27 cellular contexts compared by ENCODE assay signal in the genomic region with DNA sequence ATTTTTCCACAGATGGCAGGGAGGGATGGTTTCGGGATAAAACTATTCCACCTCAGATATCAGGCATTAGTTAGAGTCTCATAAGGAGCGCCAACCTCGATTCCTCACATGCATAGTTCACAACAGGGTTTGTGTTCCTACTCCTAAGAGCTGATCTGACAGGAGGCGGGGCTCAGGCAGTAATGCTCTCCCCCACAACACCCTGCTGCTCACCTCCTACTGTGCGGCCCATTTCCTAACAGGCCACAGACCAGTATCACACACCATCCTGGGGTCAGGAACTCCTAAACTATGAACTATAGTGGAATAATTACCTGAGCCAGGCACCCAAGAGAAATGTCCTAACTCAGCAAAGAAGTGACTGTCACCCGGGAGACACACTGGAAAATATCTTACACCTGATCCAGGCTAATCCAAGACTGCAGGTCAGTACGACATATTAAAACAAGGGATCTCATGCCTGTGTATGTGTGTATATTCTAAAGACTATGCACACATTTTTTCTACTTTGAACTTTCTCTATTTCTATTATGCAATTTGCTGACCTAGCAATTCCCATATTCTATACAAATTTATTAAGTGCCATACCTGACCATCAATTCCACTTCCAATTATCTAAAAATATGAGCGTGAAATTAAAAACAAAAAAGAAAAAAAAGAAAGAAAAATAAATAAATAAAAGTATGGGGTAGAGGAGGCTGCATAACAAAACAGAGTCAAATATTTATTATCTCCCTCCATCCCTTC. TPM values are rescaled to one million over a fixed set of nuclear protein-coding genes. Genes with fewer than 3 reads are reported as not detected.
DNase-seq lines count a peak whose midpoint lies in the region; ATAC-seq, FAIRE-seq and TF ChIP-seq lines count a peak whose summit lies in the region.
"Had no signal": no experiment of that assay in that cellular context is flagged by ENCODE, and none has a peak within 500 bp of the region (broad histone marks: within the 10 kb centered on the region; RNA-seq: fewer than 3 reads in every experiment).

No MANE protein-coding gene starts in this region.

- H3K23ac ChIP-seq in IMR-90 (ENCODE audit: low read depth, low read length) (0 out of 2 replicates have a peak overlapping the region, but pooled peaks have one; percentile 29), trophoblast cell (ENCODE audit: low read length) (no peak overlapping the region)

- H3K4me2 ChIP-seq in IMR-90 (ENCODE audit: low read depth, low read length) (no peak overlapping the region), K562 (ENCODE audit: insufficient read depth, low read length) (peak overlapping the region; percentile 0; the same call in 1 of the 2 replicates), trophoblast cell (ENCODE audit: low read length) (no peak overlapping the region)

- TF ChIP-seq POLR2A in IMR-90 (IDR thresholded peaks at IDR 0.05; ENCODE audit: low read depth, low read length) (no peak), K562 (conservative IDR thresholded peaks at IDR 0.05) (no peak), gastroesophageal sphincter (IDR thresholded peaks at IDR 0.05) (no peak)

- H3K27ac ChIP-seq in IMR-90 (ENCODE audit: insufficient read depth, low read length) (no peak overlapping the region), K562 (ENCODE audit: extremely low read depth, low read depth, low read length) (no peak overlapping the region; the same call in 2 of the 3 replicates), trophoblast cell (ENCODE audit: low read depth, low read length) (no peak overlapping the region), gastroesophageal sphincter (no peak overlapping the region)
- H3K27ac ChIP-seq: BLaER1 treated with 17β-estradiol and CSF1 and Interleukin-3, amounts not matched to agents 10 nM and 100 nM; pancreas; SK-N-MC had no signal

- H3K79me2 ChIP-seq in K562 (ENCODE audit: control insufficient read depth, insufficient read depth, low read length) (peaks cover 98% of the 10 kb centered on the region), trophoblast cell (ENCODE audit: control insufficient read depth, insufficient read depth, low read length, poor library complexity) (peaks cover 21% of the 10 kb centered on the region)

- no peak overlapping the region for H2BK12ac ChIP-seq in trophoblast cell (ENCODE audit: low read length)

- no peak overlapping the region for H2AFZ ChIP-seq in IMR-90 (replicated peaks; ENCODE audit: low read length, poor library complexity)
- H2AFZ ChIP-seq in K562 (ENCODE audit: low read depth, low read length) = no peak overlapping the region
- H2AFZ ChIP-seq in trophoblast cell (ENCODE audit: insufficient read depth, low read length, poor library complexity) = no peak overlapping the region

- TF ChIP-seq CTCF in IMR-90 (conservative IDR thresholded peaks at IDR 0.05; ENCODE audit: low read depth, low read length) (no peak), K562 (IDR thresholded peaks at IDR 0.05 in 2 of 3, conservative IDR thresholded peaks at IDR 0.05 in 1 of 3; ENCODE audit: insufficient read depth in 2 of 3, low read depth in 1 of 3, low read length in 3 of 3) (no peak), gastroesophageal sphincter (IDR thresholded peaks at IDR 0.05) (no peak)

- no peak overlapping the region for H3K4me3 ChIP-seq in IMR-90 (ENCODE audit: insufficient read depth, low read depth, low read length)
- no peak overlapping the region for H3K4me3 ChIP-seq in K562
- H3K4me3 ChIP-seq in trophoblast cell (ENCODE audit: low read depth, low read length) = no peak overlapping the region
- no peak overlapping the region for H3K4me3 ChIP-seq in gastroesophageal sphincter
- H3K4me3 ChIP-seq: BLaER1 treated with 17β-estradiol and CSF1 and Interleukin-3, amounts not matched to agents 10 nM and 100 nM; pancreas; SK-N-MC had no signal

- H3K14ac ChIP-seq in IMR-90 (replicated peaks; ENCODE audit: low read depth, low read length) (no peak overlapping the region), trophoblast cell (ENCODE audit: low read length) (no peak overlapping the region)

- no peak for DNase-seq in activated T-cell treated with anti-CD3 and anti-CD28 coated beads, Interleukin-2, amount 50 U/mL, for 72 hours
- DNase-seq in activated T-cell treated with anti-CD3 and anti-CD28 coated beads for 4 hours = no peak
- DNase-seq in IMR-90 = no peak
- peak in 2 of 4 experiments; percentile 21 to 50 for DNase-seq in K562 (ENCODE audit: extremely low read depth in 1 of 4, low spot score in 3 of 4)
- DNase-seq in trophoblast cell = no peak
- DNase-seq in SIG-M5 treated with dmso at 0.1 percent for 504 hours (lab: John Stamatoyannopoulos, UW; ENCODE audit: unreplicated experiment) = no peak
- DNase-seq in NOMO-1 (lab: John Stamatoyannopoulos, UW; ENCODE audit: unreplicated experiment in 2 of 2) = no peak
- DNase-seq: ACHN; activated B cell treated with CpG ODN at 0.5 μM for 24 hours; activated effector memory CD4-positive, alpha-beta T cell treated with Interleukin-2 at 50 U/mL for 16 hours; Karpas-422; left cardiac atrium; mesenchymal stem cell; natural killer cell; NCI-H1048; NCI-H187; NCI-H526 treated with DMSO at 0.1 percent for 48 hours; pancreas; right cardiac atrium; RPMI8226 had no signal

- no peak for TF ChIP-seq EP300 in K562 (IDR thresholded peaks at IDR 0.05; ENCODE audit: low read length)
- no peak for TF ChIP-seq EP300 in gastroesophageal sphincter (IDR thresholded peaks at IDR 0.05)

- H3K56ac ChIP-seq in IMR-90 (ENCODE audit: extremely low read depth, insufficient read depth, low read length) = no peak overlapping the region

- peak overlapping the region in 1 of 2 donors; percentile 27 for H3K4me3 Mint-ChIP-seq in activated T-cell treated with anti-CD3 and anti-CD28 coated beads, Interleukin-2, amount 50 U/mL, for 72 hours
- H3K4me3 Mint-ChIP-seq: activated B cell treated with CpG ODN at 0.5 μM for 24 hours; dendritic cell treated with granulocyte-macrophage colony-stimulating factor and Interleukin-4, amounts not matched to agents 40 ng/mL and 50 ng/mL, for 4 days; natural killer cell; T-helper 2 cell treated with Interferon-gamma antibody and Interleukin-4, amounts not matched to agents 5 μg/mL and 100 μg/mL, for 36 hours had no signal

- no peak overlapping the region for H4K12ac ChIP-seq in trophoblast cell (ENCODE audit: low read depth, low read length)

- H3K9me1 ChIP-seq in IMR-90 (ENCODE audit: insufficient read depth, low read length) (peaks cover 16% of the 10 kb centered on the region), K562 (ENCODE audit: control insufficient read depth, insufficient read depth, low read length) (no peaks in the 10 kb centered on the region)

- H2AK9ac ChIP-seq in IMR-90 (replicated peaks; ENCODE audit: low read depth, low read length, poor library complexity) = no peak overlapping the region

- CTCF ChIA-PET in IMR-90 (lab: Yijun Ruan, JAX) = no interaction called here
- CTCF ChIA-PET in K562 (lab: Yijun Ruan, JAX; ENCODE audit: low intra/inter-chr PET ratio) = no interaction called here

- H3K18ac ChIP-seq in IMR-90 (ENCODE audit: low read depth, low read length) (no peak overlapping the region), trophoblast cell (ENCODE audit: low read length) (no peak overlapping the region)

- H3K79me1 ChIP-seq in IMR-90 (ENCODE audit: low read depth in 1 of 2, low read length in 2 of 2) = peaks cover 6 to 39% of the 10 kb centered on the region in 2 experiments
- H3K79me1 ChIP-seq in trophoblast cell (ENCODE audit: low read length) = peaks cover 9% of the 10 kb centered on the region

- H4K5ac ChIP-seq in IMR-90 (ENCODE audit: low read depth, low read length) = no peak overlapping the region

- H2BK120ac ChIP-seq in IMR-90 (ENCODE audit: low read depth, low read length) (no peak overlapping the region), trophoblast cell (ENCODE audit: insufficient read depth, low read length, poor library complexity) (no peak overlapping the region)

- BruUV-seq in IMR-90 (replicated peaks; lab: Mats Ljungman, UMichigan) = no TSS peak
- BruUV-seq in K562 (replicated peaks; lab: Mats Ljungman, UMichigan) = no TSS peak

- no peaks in the 10 kb centered on the region for H3K27me3 ChIP-seq in IMR-90 (ENCODE audit: control insufficient read depth, insufficient read depth, low read length)
- H3K27me3 ChIP-seq in K562 (ENCODE audit: control insufficient read depth in 2 of 2, insufficient read depth in 2 of 2, low read length in 2 of 2) = no peaks in the 10 kb centered on the region
- H3K27me3 ChIP-seq in trophoblast cell (ENCODE audit: insufficient read depth, low read length) = no peaks in the 10 kb centered on the region
- H3K27me3 ChIP-seq in gastroesophageal sphincter = no peaks in the 10 kb centered on the region
- H3K27me3 ChIP-seq: BLaER1 treated with 17β-estradiol and CSF1 and Interleukin-3, amounts not matched to agents 10 nM and 100 nM; pancreas had no signal

- H4K91ac ChIP-seq in IMR-90 (ENCODE audit: insufficient read depth, low read depth, low read length) (no peak overlapping the region), trophoblast cell (ENCODE audit: low read depth, low read length) (no peak overlapping the region)

- H3K4me1 ChIP-seq in IMR-90 (ENCODE audit: control insufficient read depth, insufficient read depth, low read length) (peaks cover 13% of the 10 kb centered on the region), K562 (replicated peaks in 1 of 2; ENCODE audit: control insufficient read depth in 2 of 2, insufficient read depth in 2 of 2, low read length in 2 of 2) (peaks cover 19 to 20% of the 10 kb centered on the region in 2 experiments; a peak in 4 of 5 replicates), trophoblast cell (ENCODE audit: control insufficient read depth in 1 of 2, insufficient read depth in 2 of 2, low read length in 2 of 2) (no peaks in the 10 kb centered on the region), gastroesophageal sphincter (peaks cover 0 to 52% (median 14%) of the 10 kb centered on the region in 3 donors)

- peak; percentile 72 for FAIRE-seq in K562 (lab: Jason Lieb, UNC)
- FAIRE-seq: D721Med, pancreas, urothelium cell line had no signal

- intact Hi-C loops in IMR-90 (cut with micrococcal nuclease) = loop anchor here (10.0 kb wide), 1 partner anchor 281 kb away; a partner anchor contains a TSS
- intact Hi-C loops in K562 (cut with micrococcal nuclease) = no loop called here

- no peaks in the 10 kb centered on the region for H3K9me3 ChIP-seq in IMR-90 (ENCODE audit: control insufficient read depth, insufficient read depth, low read length)
- no peaks in the 10 kb centered on the region for H3K9me3 ChIP-seq in K562 (replicated peaks; ENCODE audit: control insufficient read depth, insufficient read depth, low read depth, low read length)
- no peaks in the 10 kb centered on the region for H3K9me3 ChIP-seq in trophoblast cell (ENCODE audit: insufficient read depth, low read depth, low read length)
- no peaks in the 10 kb centered on the region for H3K9me3 ChIP-seq in gastroesophageal sphincter
- H3K9me3 ChIP-seq: BLaER1 treated with 17β-estradiol and CSF1 and Interleukin-3, amounts not matched to agents 10 nM and 100 nM; pancreas had no signal

- H2BK20ac ChIP-seq in IMR-90 (ENCODE audit: low read depth, low read length) = no peak overlapping the region

- H4K20me1 ChIP-seq in IMR-90 (ENCODE audit: insufficient read depth, low read length) = peaks cover 32% of the 10 kb centered on the region
- H4K20me1 ChIP-seq in K562 (replicated peaks; ENCODE audit: control insufficient read depth, insufficient read depth, low read length) = peaks cover 18% of the 10 kb centered on the region; the same call in 1 of the 2 replicates

- H3K9ac ChIP-seq in IMR-90 (ENCODE audit: low read depth, low read length) (no peak overlapping the region), K562 (ENCODE audit: insufficient read depth in 1 of 2, low read depth in 2 of 2, low read length in 2 of 2) (peak overlapping the region in 1 of 2 experiments; percentile 7; a peak in 1 of 4 replicates), trophoblast cell (ENCODE audit: low read length) (no peak overlapping the region)
- H3K9ac ChIP-seq: BLaER1 treated with 17β-estradiol and CSF1 and Interleukin-3, amounts not matched to agents 10 nM and 100 nM had no signal

- H3K4ac ChIP-seq in IMR-90 (ENCODE audit: low read depth, low read length) (no peak overlapping the region), trophoblast cell (ENCODE audit: low read depth, low read length) (peak overlapping the region; percentile 5)

- in situ Hi-C loops in IMR-90 (cut with MboI; ENCODE audit: low sequenced_read_pairs) (no loop called here), K562 (cut with MboI) (no loop called here)

- H3K9me3 Mint-ChIP-seq in activated T-cell treated with anti-CD3 and anti-CD28 coated beads, Interleukin-2, amount 50 U/mL, for 72 hours = no peaks in the 10 kb centered on the region
- H3K9me3 Mint-ChIP-seq: activated B cell treated with CpG ODN at 0.5 μM for 24 hours; dendritic cell treated with granulocyte-macrophage colony-stimulating factor and Interleukin-4, amounts not matched to agents 40 ng/mL and 50 ng/mL, for 4 days; natural killer cell; T-helper 2 cell treated with Interferon-gamma antibody and Interleukin-4, amounts not matched to agents 5 μg/mL and 100 μg/mL, for 36 hours had no signal

- H3K27me3 Mint-ChIP-seq in activated T-cell treated with anti-CD3 and anti-CD28 coated beads, Interleukin-2, amount 50 U/mL, for 72 hours (ENCODE audit: low read depth) = no peaks in the 10 kb centered on the region
- H3K27me3 Mint-ChIP-seq: activated B cell treated with CpG ODN at 0.5 μM for 24 hours; dendritic cell treated with granulocyte-macrophage colony-stimulating factor and Interleukin-4, amounts not matched to agents 40 ng/mL and 50 ng/mL, for 4 days had no signal

- POLR2A ChIA-PET in IMR-90 (lab: Charles Lee; ENCODE audit: unreplicated experiment) = no interaction called here
- POLR2A ChIA-PET in K562 (lab: Yijun Ruan, JAX) = no interaction called here

- peaks cover 76% of the 10 kb centered on the region for H3K4me1 Mint-ChIP-seq in activated T-cell treated with anti-CD3 and anti-CD28 coated beads, Interleukin-2, amount 50 U/mL, for 72 hours (ENCODE audit: low read depth)

- H3K36me3 ChIP-seq in IMR-90 (ENCODE audit: control insufficient read depth, insufficient read depth, low read length) = peaks cover 5% of the 10 kb centered on the region
- H3K36me3 ChIP-seq in K562 (ENCODE audit: control insufficient read depth, insufficient read depth, low read length) = peaks cover 73% of the 10 kb centered on the region
- H3K36me3 ChIP-seq in trophoblast cell (ENCODE audit: control insufficient read depth in 1 of 2, insufficient read depth in 2 of 2, low read length in 2 of 2) = peaks cover 6 to 7% of the 10 kb centered on the region in 2 experiments
- H3K36me3 ChIP-seq in gastroesophageal sphincter = peaks cover 0 to 33% of the 10 kb centered on the region in 2 donors

- H2AK5ac ChIP-seq in IMR-90 (ENCODE audit: low read depth, low read length) (no peak overlapping the region), trophoblast cell (ENCODE audit: low read length) (no peak overlapping the region)

- dilution Hi-C loops in IMR-90 (cut with HindIII; ENCODE audit: low sequenced_read_pairs, unreplicated experiment) = no loop called here

- peak overlapping the region; percentile 92 for H3K27ac Mint-ChIP-seq in activated T-cell treated with anti-CD3 and anti-CD28 coated beads, Interleukin-2, amount 50 U/mL, for 72 hours
- H3K27ac Mint-ChIP-seq: activated B cell treated with CpG ODN at 0.5 μM for 24 hours; dendritic cell treated with granulocyte-macrophage colony-stimulating factor and Interleukin-4, amounts not matched to agents 40 ng/mL and 50 ng/mL, for 4 days; natural killer cell; T-helper 2 cell treated with Interferon-gamma antibody and Interleukin-4, amounts not matched to agents 5 μg/mL and 100 μg/mL, for 36 hours had no signal

- H3K36me3 Mint-ChIP-seq in activated T-cell treated with anti-CD3 and anti-CD28 coated beads, Interleukin-2, amount 50 U/mL, for 72 hours (ENCODE audit: insufficient read depth in 2 of 2) = peaks cover 5 to 24% of the 10 kb centered on the region in 2 donors

- ATAC-seq in activated T-cell treated with anti-CD3 and anti-CD28 coated beads, Interleukin-2, amount 50 U/mL, for 72 hours (replicated peaks in 1 of 2) = no peak
- ATAC-seq in IMR-90 (ENCODE audit: low read depth) (no peak), K562 (peak; percentile 56), gastroesophageal sphincter (no peak)
- ATAC-seq: left cardiac atrium, natural killer cell, pancreas, right cardiac atrium had no signal

- H2BK15ac ChIP-seq in IMR-90 (ENCODE audit: low read depth, low read length) = no peak overlapping the region

- no peak overlapping the region for H4K8ac ChIP-seq in IMR-90 (ENCODE audit: low read depth in 2 of 2, low read length in 2 of 2)
- no peak overlapping the region for H4K8ac ChIP-seq in trophoblast cell (ENCODE audit: low read depth, low read length)

- no peak overlapping the region for H2BK5ac ChIP-seq in IMR-90 (ENCODE audit: low read depth, low read length, poor library complexity, severe bottlenecking)
- H2BK5ac ChIP-seq in trophoblast cell (ENCODE audit: low read depth, low read length, poor library complexity) = no peak overlapping the region

- WGBS in IMR-90 (ENCODE audit: extremely low coverage in 2 of 2, insufficient read length in 1 of 2), 2 experiments = 80% methylated on average over 1 of the region's 8 CpGs; no CpG with 5 or more reads in 1 of the 2 experiments
- WGBS in K562 (ENCODE audit: insufficient coverage, low coverage, missing lambda C conversion rate) = 71% methylated on average over 7 of the region's 8 CpGs
- WGBS in trophoblast cell (ENCODE audit: extremely low coverage, insufficient coverage, insufficient read length) = no CpG with 5 or more reads among the region's 8 CpGs
- WGBS in gastroesophageal sphincter (ENCODE audit: low coverage in 1 of 2), 2 donors = 93 to 100% methylated on average over 3 to 5 of the region's 8 CpGs

- TF ChIP-seq RAD21 in IMR-90 (IDR thresholded peaks at IDR 0.05; ENCODE audit: low read length) (no peak), K562 (CRISPR knock-in tag; conservative IDR thresholded peaks at IDR 0.05 in 1 of 2, IDR thresholded peaks at IDR 0.05 in 1 of 2) (no peak)

RNA-seq across cellular contexts. Expression of a gene that starts 4.7 kb away (rescaled TPM):
- 10 to 100 TPM; 36.3 to 47.0 TPM for total RNA-seq in activated T-cell treated with anti-CD3 and anti-CD28 coated beads, Interleukin-2, amount 50 U/mL, for 72 hours
- total RNA-seq in IMR-90 (2012; rRNA removed) (25.5 and 28.3 TPM in 2 replicates), K562 (2014; rRNA removed) (31.6 and 33.9 TPM in 2 replicates), K562 (2014; rRNA removed; fragmentation: Illumina TruSeq; extraction: Trizol) (48.9 and 54.7 TPM in 2 replicates), K562 (2015; rRNA removed; fragmentation: Illumina TruSeq; extraction: Trizol) (38.9 and 41.9 TPM in 2 replicates), K562 (2021) (59.6 and 61.2 TPM in 2 replicates), gastroesophageal sphincter (10 to 100 TPM; 11.1 to 22.6 (median 17.3) TPM)
- polyA plus RNA-seq in IMR-90 (2012; rRNA removed) (7.3 and 10.3 TPM in 2 replicates), K562 (2011; rRNA removed) (46.2 and 54.6 TPM in 2 replicates), K562 (2014; fragmentation: Illumina TruSeq; extraction: Trizol) (35.5 and 49.4 TPM in 2 replicates), K562 (2014; fragmentation: Nextera tagmentation; extraction: Ambion mirVana) (10 to 100 TPM; 40.6 to 53.4 TPM), K562 (2014; rRNA removed) (26.6 and 29.0 TPM in 2 replicates)
- polyA plus RNA-seq in IMR-90 (2012; cell fraction: cytosol; rRNA removed) = 0.95 and 1.2 TPM in 2 replicates
- polyA plus RNA-seq in IMR-90 (2012; cell fraction: nucleus; rRNA removed; ENCODE audit: low replicate concordance) = 3.6 and 17.7 TPM in 2 replicates
- total RNA-seq in K562 (2011; cell fraction: chromatin; rRNA removed; ENCODE audit: low replicate concordance) = 167 and 302 TPM in 2 replicates
- 45.2 and 50.9 TPM in 2 replicates for total RNA-seq in K562 (2011; cell fraction: nucleolus; rRNA removed)
- 116 and 186 TPM in 2 replicates for total RNA-seq in K562 (2011; cell fraction: nucleoplasm; rRNA removed)
- 10.5 and 26.2 TPM in 2 replicates for polyA plus RNA-seq in K562 (2011; cell fraction: cytosol; rRNA removed)
- 44.3 and 58.7 TPM in 2 replicates for polyA plus RNA-seq in K562 (2011; cell fraction: nucleus; rRNA removed)
- 15.7 and 17.3 TPM in 2 replicates for polyA plus RNA-seq in K562 (2012)
- 150 and 152 TPM in 2 replicates for polyA minus RNA-seq in K562 (2011; rRNA and poly(A)+ RNA removed)
- 40.7 and 41.9 TPM in 2 replicates for polyA minus RNA-seq in K562 (2011; cell fraction: cytosol; rRNA and poly(A)+ RNA removed)
- polyA minus RNA-seq in K562 (2011; cell fraction: nucleus; rRNA and poly(A)+ RNA removed) = 35.0 and 66.2 TPM in 2 replicates
- polyA plus RNA-seq in trophoblast cell (2013) = 17.0 and 19.3 TPM in 2 replicates

RNA-seq across cellular contexts. Expression of a gene that starts 21.4 kb away (rescaled TPM):
- 10 to 100 TPM; 57.7 to 64.2 TPM for total RNA-seq in activated T-cell treated with anti-CD3 and anti-CD28 coated beads, Interleukin-2, amount 50 U/mL, for 72 hours
- 69.7 and 70.4 TPM in 2 replicates for total RNA-seq in IMR-90 (2012; rRNA removed)
- 34.7 and 41.3 TPM in 2 replicates for polyA plus RNA-seq in IMR-90 (2012; rRNA removed)
- polyA plus RNA-seq in IMR-90 (2012; cell fraction: cytosol; rRNA removed) = 20.0 and 24.0 TPM in 2 replicates
- polyA plus RNA-seq in IMR-90 (2012; cell fraction: nucleus; rRNA removed; ENCODE audit: low replicate concordance) = 16.7 and 36.6 TPM in 2 replicates
- 60.7 and 77.3 TPM in 2 replicates for total RNA-seq in K562 (2011; cell fraction: chromatin; rRNA removed; ENCODE audit: low replicate concordance)
- 30.9 and 38.0 TPM in 2 replicates for total RNA-seq in K562 (2011; cell fraction: nucleolus; rRNA removed)
- total RNA-seq in K562 (2011; cell fraction: nucleoplasm; rRNA removed) = 35.8 and 42.1 TPM in 2 replicates
- total RNA-seq in K562 (2014; rRNA removed) = 41.6 and 51.5 TPM in 2 replicates
- total RNA-seq in K562 (2014; rRNA removed; fragmentation: Illumina TruSeq; extraction: Trizol) = 41.3 and 44.6 TPM in 2 replicates
- total RNA-seq in K562 (2015; rRNA removed; fragmentation: Illumina TruSeq; extraction: Trizol) = 37.9 and 41.6 TPM in 2 replicates
- total RNA-seq in K562 (2021) = 46.7 and 49.2 TPM in 2 replicates
- polyA plus RNA-seq in K562 (2011; rRNA removed) = 54.5 and 56.1 TPM in 2 replicates
- 38.9 and 51.8 TPM in 2 replicates for polyA plus RNA-seq in K562 (2011; cell fraction: cytosol; rRNA removed)
- 43.8 and 56.4 TPM in 2 replicates for polyA plus RNA-seq in K562 (2011; cell fraction: nucleus; rRNA removed)
- 45.5 and 53.6 TPM in 2 replicates for polyA plus RNA-seq in K562 (2012)
- 50.7 and 65.6 TPM in 2 replicates for polyA plus RNA-seq in K562 (2014; fragmentation: Illumina TruSeq; extraction: Trizol)
- 10 to 100 TPM; 54.5 to 85.5 TPM for polyA plus RNA-seq in K562 (2014; fragmentation: Nextera tagmentation; extraction: Ambion mirVana)
- polyA plus RNA-seq in K562 (2014; rRNA removed) = 54.5 and 56.6 TPM in 2 replicates
- polyA minus RNA-seq in K562 (2011; rRNA and poly(A)+ RNA removed) = 65.6 and 70.5 TPM in 2 replicates
- 17.4 and 20.6 TPM in 2 replicates for polyA minus RNA-seq in K562 (2011; cell fraction: cytosol; rRNA and poly(A)+ RNA removed)
- polyA minus RNA-seq in K562 (2011; cell fraction: nucleus; rRNA and poly(A)+ RNA removed) = 19.5 and 33.5 TPM in 2 replicates
- 15.0 and 16.1 TPM in 2 replicates for polyA plus RNA-seq in trophoblast cell (2013)
- total RNA-seq in gastroesophageal sphincter = 10 to 100 TPM; 28.2 to 37.7 (median 30.2) TPM
